Comparison of ENCODE assay signal across 1 cellular context in the genomic region with DNA sequence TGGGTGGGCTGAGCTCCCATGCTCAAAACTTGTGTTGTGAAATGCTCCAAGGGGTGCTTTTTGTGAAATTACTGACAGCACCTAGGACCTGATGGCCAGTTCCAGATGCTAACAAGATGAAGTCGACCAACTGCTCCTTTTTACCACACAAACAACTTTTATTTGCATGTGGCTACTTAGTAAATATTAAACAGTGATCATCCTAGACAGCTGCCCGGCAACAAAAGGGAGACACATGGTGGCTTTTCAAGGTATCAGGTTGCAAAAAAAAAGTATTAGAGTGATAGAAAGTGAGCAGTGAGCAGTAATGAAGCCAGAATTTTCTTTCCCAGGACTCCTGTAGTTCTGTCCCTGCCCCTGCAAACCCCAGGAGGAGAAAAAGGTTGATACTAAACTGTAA.
TF ChIP-seq lines count a peak whose summit lies in the region.

No MANE protein-coding gene starts in this region.

TF ChIP-seq in WTC11, 78 proteins besides CTCF, POLR2A, EP300 and RAD21 (continued from another document):
- TF ChIP-seq, protein P1, sequence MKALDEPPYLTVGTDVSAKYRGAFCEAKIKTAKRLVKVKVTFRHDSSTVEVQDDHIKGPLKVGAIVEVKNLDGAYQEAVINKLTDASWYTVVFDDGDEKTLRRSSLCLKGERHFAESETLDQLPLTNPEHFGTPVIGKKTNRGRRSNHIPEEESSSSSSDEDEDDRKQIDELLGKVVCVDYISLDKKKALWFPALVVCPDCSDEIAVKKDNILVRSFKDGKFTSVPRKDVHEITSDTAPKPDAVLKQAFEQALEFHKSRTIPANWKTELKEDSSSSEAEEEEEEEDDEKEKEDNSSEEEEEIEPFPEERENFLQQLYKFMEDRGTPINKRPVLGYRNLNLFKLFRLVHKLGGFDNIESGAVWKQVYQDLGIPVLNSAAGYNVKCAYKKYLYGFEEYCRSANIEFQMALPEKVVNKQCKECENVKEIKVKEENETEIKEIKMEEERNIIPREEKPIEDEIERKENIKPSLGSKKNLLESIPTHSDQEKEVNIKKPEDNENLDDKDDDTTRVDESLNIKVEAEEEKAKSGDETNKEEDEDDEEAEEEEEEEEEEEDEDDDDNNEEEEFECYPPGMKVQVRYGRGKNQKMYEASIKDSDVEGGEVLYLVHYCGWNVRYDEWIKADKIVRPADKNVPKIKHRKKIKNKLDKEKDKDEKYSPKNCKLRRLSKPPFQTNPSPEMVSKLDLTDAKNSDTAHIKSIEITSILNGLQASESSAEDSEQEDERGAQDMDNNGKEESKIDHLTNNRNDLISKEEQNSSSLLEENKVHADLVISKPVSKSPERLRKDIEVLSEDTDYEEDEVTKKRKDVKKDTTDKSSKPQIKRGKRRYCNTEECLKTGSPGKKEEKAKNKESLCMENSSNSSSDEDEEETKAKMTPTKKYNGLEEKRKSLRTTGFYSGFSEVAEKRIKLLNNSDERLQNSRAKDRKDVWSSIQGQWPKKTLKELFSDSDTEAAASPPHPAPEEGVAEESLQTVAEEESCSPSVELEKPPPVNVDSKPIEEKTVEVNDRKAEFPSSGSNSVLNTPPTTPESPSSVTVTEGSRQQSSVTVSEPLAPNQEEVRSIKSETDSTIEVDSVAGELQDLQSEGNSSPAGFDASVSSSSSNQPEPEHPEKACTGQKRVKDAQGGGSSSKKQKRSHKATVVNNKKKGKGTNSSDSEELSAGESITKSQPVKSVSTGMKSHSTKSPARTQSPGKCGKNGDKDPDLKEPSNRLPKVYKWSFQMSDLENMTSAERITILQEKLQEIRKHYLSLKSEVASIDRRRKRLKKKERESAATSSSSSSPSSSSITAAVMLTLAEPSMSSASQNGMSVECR (CRISPR knock-in tag; IDR thresholded peaks at IDR 0.05; ENCODE audit: borderline replicate concordance), result no peak
TF ChIP-seq in WTC11: peak in this region for 0.
